1 cellular context compared by ENCODE assay signal in genomic region chr6:86723131-86723530, GRCh38.
TF ChIP-seq lines count a peak whose summit lies in the region.

No MANE protein-coding gene starts in this region.

TF ChIP-seq in H1, 55 proteins besides CTCF, POLR2A, EP300 and RAD21:
- no peak for TF ChIP-seq JUN (IDR thresholded peaks at IDR 0.05; ENCODE audit: low read depth, low read length)
- no peak for TF ChIP-seq ASH2L (IDR thresholded peaks at IDR 0.05; ENCODE audit: low read length)
- no peak for TF ChIP-seq SP4 (IDR thresholded peaks at IDR 0.05; ENCODE audit: low read length)
- TF ChIP-seq HDAC6 (IDR thresholded peaks at IDR 0.05; ENCODE audit: low read depth, low read length) = no peak
- no peak for TF ChIP-seq TCF12 (IDR thresholded peaks at IDR 0.05; ENCODE audit: low read depth, low read length)
- no peak for TF ChIP-seq RFX5 (IDR thresholded peaks at IDR 0.05; ENCODE audit: borderline replicate concordance, low read depth, low read length)
- TF ChIP-seq KDM5A (IDR thresholded peaks at IDR 0.05; ENCODE audit: low read length) = no peak
- no peak for TF ChIP-seq KDM1A (IDR thresholded peaks at IDR 0.05; ENCODE audit: borderline replicate concordance, low read length)
- no peak for TF ChIP-seq EZH2 (IDR thresholded peaks at IDR 0.05; ENCODE audit: low read depth, low read length, severe bottlenecking)
- TF ChIP-seq, protein P1, sequence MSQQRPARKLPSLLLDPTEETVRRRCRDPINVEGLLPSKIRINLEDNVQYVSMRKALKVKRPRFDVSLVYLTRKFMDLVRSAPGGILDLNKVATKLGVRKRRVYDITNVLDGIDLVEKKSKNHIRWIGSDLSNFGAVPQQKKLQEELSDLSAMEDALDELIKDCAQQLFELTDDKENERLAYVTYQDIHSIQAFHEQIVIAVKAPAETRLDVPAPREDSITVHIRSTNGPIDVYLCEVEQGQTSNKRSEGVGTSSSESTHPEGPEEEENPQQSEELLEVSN (IDR thresholded peaks at IDR 0.05) = no peak
- TF ChIP-seq POU5F1 (IDR thresholded peaks at IDR 0.05; ENCODE audit: low read depth, low read length) = no peak
- TF ChIP-seq HDAC2 (IDR thresholded peaks at IDR 0.05; ENCODE audit: borderline replicate concordance in 1 of 2, low read depth in 2 of 2, low read length in 2 of 2) = no peak
- TF ChIP-seq TAF1 (IDR thresholded peaks at IDR 0.05; ENCODE audit: low read depth, low read length) = no peak
- no peak for TF ChIP-seq CEBPB (IDR thresholded peaks at IDR 0.05; ENCODE audit: low read depth, low read length)
